8 cellular contexts compared by ENCODE assay signal in the genomic region with DNA sequence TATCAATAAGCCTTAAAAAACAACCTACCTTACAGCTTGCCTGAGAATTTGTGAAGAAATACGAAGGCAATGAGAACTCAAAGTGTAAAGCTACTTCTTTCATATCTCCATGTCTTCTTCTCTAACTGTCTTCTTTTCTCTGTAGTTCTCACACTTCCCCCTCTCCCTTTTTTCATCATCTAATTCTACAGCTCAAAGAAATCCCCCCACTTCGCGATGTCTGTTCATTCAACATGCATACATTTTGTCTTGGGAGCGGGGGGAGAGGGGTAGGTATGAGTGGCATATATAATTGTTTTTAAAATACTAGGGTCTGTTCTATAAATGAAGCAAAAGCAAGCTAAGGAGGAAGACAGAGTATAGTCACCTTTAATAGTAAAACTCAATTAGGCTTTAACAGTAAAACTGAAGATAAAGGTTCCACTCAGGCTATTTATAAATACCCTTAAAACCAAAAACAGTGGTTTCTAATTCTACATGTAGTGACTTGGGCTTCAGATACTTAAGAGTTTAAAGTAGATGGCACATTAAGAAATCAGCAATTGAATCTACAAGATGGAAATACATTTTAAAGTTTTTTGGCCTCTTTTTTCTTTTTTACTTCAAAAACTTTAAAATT.
A peak's percentile ranks its signal among the peaks of the same experiment; 100 is the strongest.
DNase-seq lines count a peak whose midpoint lies in the region; ATAC-seq, FAIRE-seq and TF ChIP-seq lines count a peak whose summit lies in the region.

No MANE protein-coding gene starts in this region.

- TF ChIP-seq CTCF in nephron (IDR thresholded peaks at IDR 0.05; ENCODE audit: unreplicated experiment in 3 of 3), result no peak

- no peaks in the 10 kb centered on the region for H3K27me3 Mint-ChIP-seq in activated CD4-positive, alpha-beta T cell treated with anti-CD3 and anti-CD28 coated beads, Interleukin-2, amount 10 ng/mL, durations not matched to agents 24 days and 14 days
- no peaks in the 10 kb centered on the region for H3K27me3 Mint-ChIP-seq in nephron (ENCODE audit: low read depth)

- intact Hi-C loops in activated CD4-positive, alpha-beta T cell treated with anti-CD3 and anti-CD28 coated beads, Interleukin-2, amount 10 ng/mL, durations not matched to agents 24 days and 14 days (cut with micrococcal nuclease), result loop anchor here (1.0 to 2.0 kb wide), 3 partner anchors 36 to 105 kb away; no protein-coding TSS in a partner anchor

- peak overlapping the region; percentile 76 for H3K4me3 Mint-ChIP-seq in activated CD4-positive, alpha-beta T cell treated with anti-CD3 and anti-CD28 coated beads, Interleukin-2, amount 10 ng/mL, durations not matched to agents 24 days and 14 days
- no peak overlapping the region for H3K4me3 Mint-ChIP-seq in nephron

- peaks cover 23% of the 10 kb centered on the region for H3K36me3 Mint-ChIP-seq in activated CD4-positive, alpha-beta T cell treated with anti-CD3 and anti-CD28 coated beads, Interleukin-2, amount 10 ng/mL, durations not matched to agents 24 days and 14 days (ENCODE audit: low read depth)
- H3K36me3 Mint-ChIP-seq in nephron (ENCODE audit: low read depth), result peaks cover 19% of the 10 kb centered on the region

- peak; percentile 39 for ATAC-seq in HG02623 (IDR thresholded peaks at IDR 0.05; ENCODE audit: unreplicated experiment)

- no peak for FAIRE-seq in GM19239 (lab: Jason Lieb, UNC)

- peak overlapping the region; percentile 45 for H3K4me3 ChIP-seq in Jurkat, Clone E6-1 (ENCODE audit: low read length)

- H3K9me3 Mint-ChIP-seq in activated CD4-positive, alpha-beta T cell treated with anti-CD3 and anti-CD28 coated beads, Interleukin-2, amount 10 ng/mL, durations not matched to agents 24 days and 14 days, result peaks cover 8% of the 10 kb centered on the region
- H3K9me3 Mint-ChIP-seq in nephron, result peaks cover 2% of the 10 kb centered on the region

- H3K4me1 Mint-ChIP-seq in activated CD4-positive, alpha-beta T cell treated with anti-CD3 and anti-CD28 coated beads, Interleukin-2, amount 10 ng/mL, durations not matched to agents 24 days and 14 days, result peaks cover 28% of the 10 kb centered on the region
- peaks cover 7% of the 10 kb centered on the region for H3K4me1 Mint-ChIP-seq in nephron

- H3K27ac Mint-ChIP-seq in activated CD4-positive, alpha-beta T cell treated with anti-CD3 and anti-CD28 coated beads, Interleukin-2, amount 10 ng/mL, durations not matched to agents 24 days and 14 days, result no peak overlapping the region
- peak overlapping the region; percentile 14 to 55 (median 35) for H3K27ac Mint-ChIP-seq in nephron

- no peak for DNase-seq in activated CD4-positive, alpha-beta T cell treated with anti-CD3 and anti-CD28 coated beads, Interleukin-2, amount 10 ng/mL, durations not matched to agents 24 days and 14 days
- DNase-seq in activated CD4-positive, alpha-beta T cell treated with anti-CD3 and anti-CD28 coated beads for 1 hour, result no peak
- peak; percentile 37 for DNase-seq in Jurkat, Clone E6-1 (ENCODE audit: low read depth, low spot score)
- DNase-seq in HCEC 1CT, result no peak
- no peak for DNase-seq in GM19239 (ENCODE audit: insufficient read length, low spot score)
- no peak for DNase-seq in SKM-1 treated with dmso at 0.1 percent for 144 hours (lab: John Stamatoyannopoulos, UW; ENCODE audit: unreplicated experiment)
